23 cellular contexts compared by ENCODE assay signal in the genomic region with DNA sequence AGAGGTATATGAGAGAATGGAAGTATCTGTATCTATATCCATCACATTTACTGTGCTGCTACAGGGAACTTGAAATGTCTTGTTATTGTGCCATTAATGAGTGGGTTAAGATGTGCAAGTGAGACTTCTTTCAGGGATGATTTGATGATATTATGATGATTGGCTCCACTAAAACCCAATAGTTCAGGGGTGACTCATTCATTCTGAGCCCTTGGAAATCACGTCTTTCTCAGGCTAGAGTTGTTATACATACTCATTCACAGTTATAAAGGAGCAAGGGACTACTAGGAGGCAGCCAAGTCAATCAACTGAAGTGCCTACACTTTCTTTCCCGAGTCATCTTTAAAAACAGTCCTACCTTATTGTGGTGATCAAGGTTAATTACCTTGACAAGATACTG.
DNase-seq lines count a peak whose midpoint lies in the region; TF ChIP-seq lines count a peak whose summit lies in the region.
"Had no signal": no experiment of that assay in that cellular context is flagged by ENCODE, and none has a peak within 500 bp of the region (broad histone marks: within the 10 kb centered on the region; RNA-seq: fewer than 3 reads in every experiment).

No MANE protein-coding gene starts in this region.

- H3K27ac ChIP-seq in brain microvascular endothelial cell: no peak overlapping the region
- H3K27ac ChIP-seq: BLaER1, breast epithelium, psoas muscle, RWPE1, sigmoid colon, thyroid gland, vagina had no signal

- H3K4me3 Mint-ChIP-seq in activated naive CD4-positive, alpha-beta T cell treated with anti-CD3 and anti-CD28 coated beads, Interleukin-2, amount 50 U/mL, for 24 hours: no peak overlapping the region
- H3K4me3 Mint-ChIP-seq: activated CD4-positive, alpha-beta memory T cell treated with anti-CD3 and anti-CD28 coated beads for 36 hours; IgD-negative memory B cell; natural killer cell treated with Interleukin-12 subunit alpha and Interleukin-12 subunit beta and Interleukin-15 and Interleukin-18, amount 100 ng/mL, for 72 hours had no signal

- no peaks in the 10 kb centered on the region for H3K9me3 Mint-ChIP-seq in activated naive CD4-positive, alpha-beta T cell treated with anti-CD3 and anti-CD28 coated beads, Interleukin-2, amount 50 U/mL, for 24 hours
- H3K9me3 Mint-ChIP-seq: activated CD4-positive, alpha-beta memory T cell treated with anti-CD3 and anti-CD28 coated beads for 36 hours; IgD-negative memory B cell; natural killer cell treated with Interleukin-12 subunit alpha and Interleukin-12 subunit beta and Interleukin-15 and Interleukin-18, amount 100 ng/mL, for 72 hours had no signal

- H3K27ac Mint-ChIP-seq in activated naive CD4-positive, alpha-beta T cell treated with anti-CD3 and anti-CD28 coated beads, Interleukin-2, amount 50 U/mL, for 24 hours: peak overlapping the region; percentile 49
- H3K27ac Mint-ChIP-seq: activated CD4-positive, alpha-beta memory T cell treated with anti-CD3 and anti-CD28 coated beads for 36 hours; IgD-negative memory B cell; natural killer cell treated with Interleukin-12 subunit alpha and Interleukin-12 subunit beta and Interleukin-15 and Interleukin-18, amount 100 ng/mL, for 72 hours had no signal

- H3K36me3 ChIP-seq in brain microvascular endothelial cell (replicated peaks): no peaks in the 10 kb centered on the region
- H3K36me3 ChIP-seq: BLaER1, breast epithelium, HAP-1, sigmoid colon, thyroid gland, vagina had no signal

- no peak overlapping the region for H3K4me3 ChIP-seq in brain microvascular endothelial cell (ENCODE audit: low read depth, low read length)
- H3K4me3 ChIP-seq: BLaER1, breast epithelium, HAP-1, mucosa of descending colon, psoas muscle, sigmoid colon, thyroid gland, vagina had no signal

- no peaks in the 10 kb centered on the region for H3K27me3 Mint-ChIP-seq in activated naive CD4-positive, alpha-beta T cell treated with anti-CD3 and anti-CD28 coated beads, Interleukin-2, amount 50 U/mL, for 24 hours
- H3K27me3 Mint-ChIP-seq: activated CD4-positive, alpha-beta memory T cell treated with anti-CD3 and anti-CD28 coated beads for 36 hours; natural killer cell treated with Interleukin-12 subunit alpha and Interleukin-12 subunit beta and Interleukin-15 and Interleukin-18, amount 100 ng/mL, for 72 hours had no signal

- in situ Hi-C loops in brain microvascular endothelial cell (cut with HindIII; ENCODE audit: low pct_ligation_motif_present, low sequenced_read_pairs): no loop called here

- no peaks in the 10 kb centered on the region for H3K27me3 ChIP-seq in brain microvascular endothelial cell (replicated peaks)
- H3K27me3 ChIP-seq: BLaER1, breast epithelium, sigmoid colon, thyroid gland, vagina had no signal

- peaks cover 35% of the 10 kb centered on the region for H3K4me1 Mint-ChIP-seq in activated naive CD4-positive, alpha-beta T cell treated with anti-CD3 and anti-CD28 coated beads, Interleukin-2, amount 50 U/mL, for 24 hours
- H3K4me1 Mint-ChIP-seq: IgD-negative memory B cell had no signal

- no peak for TF ChIP-seq CTCF in brain microvascular endothelial cell (IDR thresholded peaks at IDR 0.05; ENCODE audit: low read depth, low read length, missing control alignments)

- DNase-seq in activated naive CD4-positive, alpha-beta T cell (lab: John Stamatoyannopoulos, UW): no peak
- peak; percentile 30 for DNase-seq in LHCN-M2 (ENCODE audit: low read depth)
- peak; percentile 7 for DNase-seq in brain microvascular endothelial cell
- no peak for DNase-seq in activated gamma-delta T cell treated with Interleukin-2 at 50 U/mL for 16 hours
- no peak for DNase-seq in NCI-H187 treated with DMSO at 0.1 percent for 48 hours (lab: John Stamatoyannopoulos, UW)
- no peak for DNase-seq in epidermal melanocyte (ENCODE audit: insufficient read length, low spot score)
- DNase-seq: activated CD4-positive, alpha-beta memory T cell treated with anti-CD3 and anti-CD28 coated beads for 36 hours; amygdala; NCI-H2171; psoas muscle; sigmoid colon; stimulated activated CD4-positive, alpha-beta T cell treated with anti-CD3 and anti-CD28 coated beads, Interleukin-12 subunit alpha, Interleukin-12 subunit beta, amount 100 ng/mL, for 4 hours; stimulated activated CD4-positive, alpha-beta T cell treated with anti-CD3 and anti-CD28 coated beads, Interleukin-4, amount 100 ng/mL, for 1 hour; thyroid gland had no signal

- H3K36me3 Mint-ChIP-seq in activated naive CD4-positive, alpha-beta T cell treated with anti-CD3 and anti-CD28 coated beads, Interleukin-2, amount 50 U/mL, for 24 hours: no peaks in the 10 kb centered on the region
- H3K36me3 Mint-ChIP-seq: activated CD4-positive, alpha-beta memory T cell treated with anti-CD3 and anti-CD28 coated beads for 36 hours; IgD-negative memory B cell; natural killer cell treated with Interleukin-12 subunit alpha and Interleukin-12 subunit beta and Interleukin-15 and Interleukin-18, amount 100 ng/mL, for 72 hours had no signal

Comparison
In these comparisons a context has a peak if more than half of its experiments do, and no peak if none do; other contexts are left out.
1. DNase-seq: peak in LHCN-M2 (single experiment) and brain microvascular endothelial cell (single experiment); none in activated naive CD4-positive, alpha-beta T cell (0 of 4), activated gamma-delta T cell treated with Interleukin-2 at 50 U/mL for 16 hours (single experiment), NCI-H187 treated with DMSO at 0.1 percent for 48 hours (single experiment) and epidermal melanocyte (single experiment).